In genomic region chr18:39389800-39390379, GRCh38 we compare ENCODE assay signal across 18 cellular contexts.
DNase-seq lines count a peak whose midpoint lies in the region; ATAC-seq and TF ChIP-seq lines count a peak whose summit lies in the region.
"Had no signal": no experiment of that assay in that cellular context is flagged by ENCODE, and none has a peak within 500 bp of the region (broad histone marks: within the 10 kb centered on the region; RNA-seq: fewer than 3 reads in every experiment).

No MANE protein-coding gene starts in this region.

- POLR2A ChIA-PET in WTC11 (lab: Charles Lee) = no interaction called here
- POLR2A ChIA-PET in activated CD4-positive, alpha-beta T cell treated with anti-CD3 and anti-CD28 coated beads for 36 hours (lab: Charles Lee) = no interaction called here

- BruUV-seq in Calu3 (replicated peaks; lab: Mats Ljungman, UMichigan) = no TSS peak

- H3K4me3 Mint-ChIP-seq in WTC11 (no peak overlapping the region), nephron progenitor cell (no peak overlapping the region), Calu3 (ENCODE audit: low read depth, unreplicated experiment) (no peak overlapping the region)
- H3K4me3 Mint-ChIP-seq in activated CD4-positive, alpha-beta T cell treated with anti-CD3 and anti-CD28 coated beads for 36 hours = no peak overlapping the region
- H3K4me3 Mint-ChIP-seq: activated naive CD8-positive, alpha-beta T cell treated with anti-CD3 and anti-CD28 coated beads for 36 hours; activated T-cell treated with anti-CD3 and anti-CD28 coated beads, Interleukin-2, amount 50 U/mL, for 24 hours; CD4-positive, alpha-beta memory T cell had no signal

- intact Hi-C loops in Calu3 (cut with micrococcal nuclease; ENCODE audit: unreplicated experiment) (no loop called here), colonic mucosa (cut with DNase I) (no loop called here)
- intact Hi-C loops in activated CD4-positive, alpha-beta T cell treated with anti-CD3 and anti-CD28 coated beads for 36 hours (cut with DNase I, micrococcal nuclease) = no loop called here

- TF ChIP-seq CTCF in WTC11 (IDR thresholded peaks at IDR 0.05) (no peak), nephron progenitor cell (IDR thresholded peaks at IDR 0.05) (no peak), Calu3 (IDR thresholded peaks at IDR 0.05; ENCODE audit: unreplicated experiment) (no peak), colonic mucosa (IDR thresholded peaks at IDR 0.05) (no peak)

- H3K27ac ChIP-seq in colonic mucosa = no peak overlapping the region
- H3K27ac ChIP-seq: left lung, ovary had no signal

- H3K9ac ChIP-seq in colonic mucosa (ENCODE audit: low read depth in 2 of 2, low read length in 2 of 2) = no peak overlapping the region

- H3K4me1 ChIP-seq in colonic mucosa = no peaks in the 10 kb centered on the region
- H3K4me1 ChIP-seq: left lung had no signal

- CTCF ChIA-PET in WTC11 (lab: Charles Lee) (no interaction called here), Calu3 (lab: Charles Lee) (no interaction called here)
- CTCF ChIA-PET in activated CD4-positive, alpha-beta T cell treated with anti-CD3 and anti-CD28 coated beads for 36 hours (lab: Charles Lee) = no interaction called here

- H3K27me3 Mint-ChIP-seq in WTC11 (ENCODE audit: low read depth) (no peaks in the 10 kb centered on the region), nephron progenitor cell (ENCODE audit: low read depth, poor library complexity) (peaks cover 3% of the 10 kb centered on the region), Calu3 (ENCODE audit: unreplicated experiment) (no peaks in the 10 kb centered on the region)
- no peaks in the 10 kb centered on the region for H3K27me3 Mint-ChIP-seq in activated CD4-positive, alpha-beta T cell treated with anti-CD3 and anti-CD28 coated beads for 36 hours
- H3K27me3 Mint-ChIP-seq: activated naive CD8-positive, alpha-beta T cell treated with anti-CD3 and anti-CD28 coated beads for 36 hours; activated T-cell treated with anti-CD3 and anti-CD28 coated beads, Interleukin-2, amount 50 U/mL, for 24 hours; CD4-positive, alpha-beta memory T cell had no signal

- H3K4me3 ChIP-seq in colonic mucosa = no peak overlapping the region
- H3K4me3 ChIP-seq: left lung, ovary had no signal

- H3K27me3 ChIP-seq in colonic mucosa = no peaks in the 10 kb centered on the region
- H3K27me3 ChIP-seq: left lung, ovary had no signal

- ATAC-seq in WTC11 = peak; percentile 91
- ATAC-seq in activated CD4-positive, alpha-beta T cell treated with anti-CD3 and anti-CD28 coated beads for 36 hours = no peak
- ATAC-seq: left lung had no signal

- no peaks in the 10 kb centered on the region for H3K36me3 ChIP-seq in colonic mucosa
- H3K36me3 ChIP-seq: left lung, ovary had no signal

- H3K27ac Mint-ChIP-seq in WTC11 = no peak overlapping the region
- peak overlapping the region; percentile 76 for H3K27ac Mint-ChIP-seq in nephron progenitor cell
- H3K27ac Mint-ChIP-seq in Calu3 (ENCODE audit: unreplicated experiment) = no peak overlapping the region
- H3K27ac Mint-ChIP-seq in activated CD4-positive, alpha-beta T cell treated with anti-CD3 and anti-CD28 coated beads for 36 hours = no peak overlapping the region
- H3K27ac Mint-ChIP-seq: activated naive CD8-positive, alpha-beta T cell treated with anti-CD3 and anti-CD28 coated beads for 36 hours; activated T-cell treated with anti-CD3 and anti-CD28 coated beads, Interleukin-2, amount 50 U/mL, for 24 hours; CD4-positive, alpha-beta memory T cell had no signal

- no peaks in the 10 kb centered on the region for H3K9me3 ChIP-seq in colonic mucosa
- H3K9me3 ChIP-seq: ovary had no signal

- H3K36me3 Mint-ChIP-seq in WTC11 = peaks cover 23% of the 10 kb centered on the region
- H3K36me3 Mint-ChIP-seq in nephron progenitor cell (ENCODE audit: low read depth) = peaks cover 39% of the 10 kb centered on the region
- H3K36me3 Mint-ChIP-seq in Calu3 (ENCODE audit: insufficient read depth, unreplicated experiment) = no peaks in the 10 kb centered on the region
- H3K36me3 Mint-ChIP-seq in activated CD4-positive, alpha-beta T cell treated with anti-CD3 and anti-CD28 coated beads for 36 hours (ENCODE audit: low read depth) = no peaks in the 10 kb centered on the region
- H3K36me3 Mint-ChIP-seq: CD4-positive, alpha-beta memory T cell had no signal

- H3K9me3 Mint-ChIP-seq in WTC11 (peaks cover 38% of the 10 kb centered on the region), nephron progenitor cell (peaks cover 44% of the 10 kb centered on the region), Calu3 (ENCODE audit: low read depth, unreplicated experiment) (peaks cover 7% of the 10 kb centered on the region)
- H3K9me3 Mint-ChIP-seq in activated CD4-positive, alpha-beta T cell treated with anti-CD3 and anti-CD28 coated beads for 36 hours (ENCODE audit: low read depth) = peaks cover 23% of the 10 kb centered on the region

- peak; percentile 42 for DNase-seq in NCI-H2171 treated with DMSO at 0.1 percent for 48 hours (lab: John Stamatoyannopoulos, UW)
- no peak for DNase-seq in NCI-H2171 (lab: John Stamatoyannopoulos, UW)
- DNase-seq in NCI-H2196 (lab: John Stamatoyannopoulos, UW; ENCODE audit: unreplicated experiment) = peak; percentile 86
- DNase-seq in WTC11 (ENCODE audit: low spot score) = peak; percentile 28
- no peak for DNase-seq in nephron progenitor cell
- DNase-seq in Calu3 = no peak
- no peak for DNase-seq in colonic mucosa
- DNase-seq in activated CD4-positive, alpha-beta T cell treated with anti-CD3 and anti-CD28 coated beads for 36 hours = no peak
- DNase-seq: ACHN; activated naive CD8-positive, alpha-beta T cell treated with anti-CD3 and anti-CD28 coated beads for 36 hours; activated T-cell treated with anti-CD3 and anti-CD28 coated beads, Interleukin-2, amount 50 U/mL, for 24 hours; CD4-positive, alpha-beta memory T cell; GF-D8; HCEC 1CT; NCI-H2227 treated with DMSO at 0.1 percent for 48 hours; ovary; stimulated activated CD4-positive, alpha-beta T cell treated with anti-CD3 and anti-CD28 coated beads, Interleukin-4, amount 100 ng/mL, for 1 hour had no signal

- H3K4me1 Mint-ChIP-seq in WTC11 (peaks cover 7% of the 10 kb centered on the region), nephron progenitor cell (peaks cover 10% of the 10 kb centered on the region), Calu3 (ENCODE audit: low read depth, unreplicated experiment) (no peaks in the 10 kb centered on the region)
- no peaks in the 10 kb centered on the region for H3K4me1 Mint-ChIP-seq in activated CD4-positive, alpha-beta T cell treated with anti-CD3 and anti-CD28 coated beads for 36 hours
- H3K4me1 Mint-ChIP-seq: activated naive CD8-positive, alpha-beta T cell treated with anti-CD3 and anti-CD28 coated beads for 36 hours; CD4-positive, alpha-beta memory T cell had no signal

TF ChIP-seq in WTC11, 78 proteins besides CTCF, POLR2A, EP300 and RAD21 (continues in another document):
- TF ChIP-seq SOX15 (CRISPR knock-in tag; IDR thresholded peaks at IDR 0.05) (no peak), EMX1 (CRISPR knock-in tag; IDR thresholded peaks at IDR 0.05) (no peak), CREB1 (CRISPR knock-in tag; IDR thresholded peaks at IDR 0.05) (no peak), TEAD4 (CRISPR knock-in tag; IDR thresholded peaks at IDR 0.05) (no peak), SMAD4 (CRISPR knock-in tag; IDR thresholded peaks at IDR 0.05) (no peak), ZNF317 (CRISPR knock-in tag; IDR thresholded peaks at IDR 0.05; ENCODE audit: borderline replicate concordance, low read depth) (no peak), ZNF232 (CRISPR knock-in tag; IDR thresholded peaks at IDR 0.05) (no peak), GTF2I (CRISPR knock-in tag; conservative IDR thresholded peaks at IDR 0.05) (no peak), CDX4 (CRISPR knock-in tag; IDR thresholded peaks at IDR 0.05; ENCODE audit: borderline replicate concordance) (no peak), ZNF416 (CRISPR knock-in tag; IDR thresholded peaks at IDR 0.05) (no peak), ZNF263 (CRISPR knock-in tag; IDR thresholded peaks at IDR 0.05; ENCODE audit: low read depth) (no peak)
- TF ChIP-seq, protein P1, sequence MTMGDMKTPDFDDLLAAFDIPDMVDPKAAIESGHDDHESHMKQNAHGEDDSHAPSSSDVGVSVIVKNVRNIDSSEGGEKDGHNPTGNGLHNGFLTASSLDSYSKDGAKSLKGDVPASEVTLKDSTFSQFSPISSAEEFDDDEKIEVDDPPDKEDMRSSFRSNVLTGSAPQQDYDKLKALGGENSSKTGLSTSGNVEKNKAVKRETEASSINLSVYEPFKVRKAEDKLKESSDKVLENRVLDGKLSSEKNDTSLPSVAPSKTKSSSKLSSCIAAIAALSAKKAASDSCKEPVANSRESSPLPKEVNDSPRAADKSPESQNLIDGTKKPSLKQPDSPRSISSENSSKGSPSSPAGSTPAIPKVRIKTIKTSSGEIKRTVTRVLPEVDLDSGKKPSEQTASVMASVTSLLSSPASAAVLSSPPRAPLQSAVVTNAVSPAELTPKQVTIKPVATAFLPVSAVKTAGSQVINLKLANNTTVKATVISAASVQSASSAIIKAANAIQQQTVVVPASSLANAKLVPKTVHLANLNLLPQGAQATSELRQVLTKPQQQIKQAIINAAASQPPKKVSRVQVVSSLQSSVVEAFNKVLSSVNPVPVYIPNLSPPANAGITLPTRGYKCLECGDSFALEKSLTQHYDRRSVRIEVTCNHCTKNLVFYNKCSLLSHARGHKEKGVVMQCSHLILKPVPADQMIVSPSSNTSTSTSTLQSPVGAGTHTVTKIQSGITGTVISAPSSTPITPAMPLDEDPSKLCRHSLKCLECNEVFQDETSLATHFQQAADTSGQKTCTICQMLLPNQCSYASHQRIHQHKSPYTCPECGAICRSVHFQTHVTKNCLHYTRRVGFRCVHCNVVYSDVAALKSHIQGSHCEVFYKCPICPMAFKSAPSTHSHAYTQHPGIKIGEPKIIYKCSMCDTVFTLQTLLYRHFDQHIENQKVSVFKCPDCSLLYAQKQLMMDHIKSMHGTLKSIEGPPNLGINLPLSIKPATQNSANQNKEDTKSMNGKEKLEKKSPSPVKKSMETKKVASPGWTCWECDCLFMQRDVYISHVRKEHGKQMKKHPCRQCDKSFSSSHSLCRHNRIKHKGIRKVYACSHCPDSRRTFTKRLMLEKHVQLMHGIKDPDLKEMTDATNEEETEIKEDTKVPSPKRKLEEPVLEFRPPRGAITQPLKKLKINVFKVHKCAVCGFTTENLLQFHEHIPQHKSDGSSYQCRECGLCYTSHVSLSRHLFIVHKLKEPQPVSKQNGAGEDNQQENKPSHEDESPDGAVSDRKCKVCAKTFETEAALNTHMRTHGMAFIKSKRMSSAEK (CRISPR knock-in tag; IDR thresholded peaks at IDR 0.05; ENCODE audit: borderline replicate concordance) = no peak

Comparison
In these comparisons a context has a peak if more than half of its experiments do, and no peak if none do; other contexts are left out.
1. DNase-seq: peak in NCI-H2171 treated with DMSO at 0.1 percent for 48 hours (single experiment), NCI-H2196 (single experiment) and WTC11 (single experiment); none in NCI-H2171 (single experiment), nephron progenitor cell (single experiment), Calu3 (single experiment), colonic mucosa (single experiment) and activated CD4-positive, alpha-beta T cell treated with anti-CD3 and anti-CD28 coated beads for 36 hours (single experiment).